In the genomic region with DNA sequence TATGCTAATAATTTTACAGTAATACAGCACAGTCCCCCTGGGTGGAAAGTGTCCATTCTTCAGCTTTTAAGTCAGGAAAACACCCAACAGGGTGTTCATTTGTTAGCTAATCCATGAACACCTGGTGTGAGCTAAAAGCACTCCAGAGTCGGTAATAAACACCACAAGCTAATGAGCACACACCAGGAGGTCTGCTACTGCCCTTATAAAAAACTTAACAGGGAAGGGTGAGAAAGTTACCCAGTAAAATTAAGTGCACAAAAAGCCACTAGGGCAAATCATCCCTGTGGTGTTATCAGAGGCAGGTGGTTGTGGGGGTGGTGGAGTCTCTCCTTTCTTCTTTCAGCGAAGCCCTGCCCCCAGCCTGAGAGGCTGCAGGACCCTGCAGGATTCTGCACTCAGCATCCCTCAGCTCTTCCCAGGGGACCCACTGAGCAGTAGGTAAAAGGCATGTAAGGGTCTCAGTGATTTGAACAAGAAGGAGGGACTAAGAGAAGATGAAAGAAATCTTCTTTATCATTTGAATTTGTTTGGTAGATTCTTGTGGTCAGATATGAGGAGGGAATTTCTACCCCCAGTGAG, we compare ENCODE assay signal across 21 cellular contexts. TPM values are rescaled to one million over a fixed set of nuclear protein-coding genes. Genes with fewer than 3 reads are reported as not detected.
A peak's percentile ranks its signal among the peaks of the same experiment; 100 is the strongest.
DNase-seq lines count a peak whose midpoint lies in the region; ATAC-seq and TF ChIP-seq lines count a peak whose summit lies in the region.
"Had no signal": no experiment of that assay in that cellular context is flagged by ENCODE, and none has a peak within 500 bp of the region (broad histone marks: within the 10 kb centered on the region; RNA-seq: fewer than 3 reads in every experiment).

No MANE protein-coding gene starts in this region.

- TF ChIP-seq EP300 in neural cell (conservative IDR thresholded peaks at IDR 0.05; ENCODE audit: poor library complexity, severe bottlenecking), result no peak

- H4K20me1 ChIP-seq in neural cell (ENCODE audit: insufficient read depth), result no peaks in the 10 kb centered on the region
- H4K20me1 ChIP-seq in osteoblast (ENCODE audit: insufficient read depth, low read length), result no peaks in the 10 kb centered on the region

- no peaks in the 10 kb centered on the region for H3K36me3 ChIP-seq in H7 (replicated peaks; ENCODE audit: control insufficient read depth, insufficient read depth, low read length)
- H3K36me3 ChIP-seq in neural cell (ENCODE audit: insufficient read depth, low read length), result no peaks in the 10 kb centered on the region
- no peaks in the 10 kb centered on the region for H3K36me3 ChIP-seq in body of pancreas (replicated peaks in 1 of 2; ENCODE audit: insufficient read depth in 1 of 2, low read depth in 2 of 2)
- H3K36me3 ChIP-seq in osteoblast (ENCODE audit: insufficient read depth, low read length), result peaks cover 26% of the 10 kb centered on the region

- H3K27ac Mint-ChIP-seq in T-helper 17 cell, result no peak overlapping the region
- H3K27ac Mint-ChIP-seq: activated naive CD4-positive, alpha-beta T cell treated with anti-CD3 and anti-CD28 coated beads, Interleukin-2, amount 50 U/mL, for 24 hours; CD8-positive, alpha-beta T cell; dendritic cell treated with granulocyte-macrophage colony-stimulating factor and Interleukin-4, amounts not matched to agents 40 ng/mL and 50 ng/mL, for 4 days had no signal

- H3K4me2 ChIP-seq in neural cell (ENCODE audit: low read length), result no peak overlapping the region
- no peak overlapping the region for H3K4me2 ChIP-seq in osteoblast (ENCODE audit: insufficient read depth, low read length)
- H3K4me2 ChIP-seq: PC-9 had no signal

- H3F3A ChIP-seq in neural cell (ENCODE audit: insufficient read depth, low read length, poor library complexity, severe bottlenecking), result no peaks in the 10 kb centered on the region

- H3K79me2 ChIP-seq in neural cell (replicated peaks; ENCODE audit: insufficient read depth, low read length) (no peaks in the 10 kb centered on the region), osteoblast (ENCODE audit: insufficient read depth, low read length) (peaks cover 99% of the 10 kb centered on the region)

- H3K9me2 ChIP-seq in neural cell (ENCODE audit: insufficient read depth, low read length), result no peaks in the 10 kb centered on the region

- no peak overlapping the region for H3K9ac ChIP-seq in neural cell (ENCODE audit: low read length)

- no peak overlapping the region for H3K4me3 Mint-ChIP-seq in T-helper 17 cell
- H3K4me3 Mint-ChIP-seq: activated naive CD4-positive, alpha-beta T cell treated with anti-CD3 and anti-CD28 coated beads, Interleukin-2, amount 50 U/mL, for 24 hours; CD8-positive, alpha-beta T cell; dendritic cell treated with granulocyte-macrophage colony-stimulating factor and Interleukin-4, amounts not matched to agents 40 ng/mL and 50 ng/mL, for 4 days had no signal

- intact Hi-C loops in body of pancreas (cut with DNase I), result no loop called here

- H3K9me3 ChIP-seq in neural cell (ENCODE audit: low read length), result no peaks in the 10 kb centered on the region
- no peaks in the 10 kb centered on the region for H3K9me3 ChIP-seq in T-helper 17 cell (ENCODE audit: control insufficient read depth, low read length, poor library complexity, severe bottlenecking)
- H3K9me3 ChIP-seq in body of pancreas, result no peaks in the 10 kb centered on the region
- no peaks in the 10 kb centered on the region for H3K9me3 ChIP-seq in osteoblast (ENCODE audit: low read depth, low read length)

- H3K4me3 ChIP-seq in H7 (ENCODE audit: insufficient read depth, low read depth, low read length), result no peak overlapping the region
- no peak overlapping the region for H3K4me3 ChIP-seq in neural cell (ENCODE audit: low read length)
- no peak overlapping the region for H3K4me3 ChIP-seq in body of pancreas
- no peak overlapping the region for H3K4me3 ChIP-seq in osteoblast (ENCODE audit: insufficient read depth, low read length)
- H3K4me3 ChIP-seq: PC-9 had no signal

- no peaks in the 10 kb centered on the region for H3K4me1 Mint-ChIP-seq in T-helper 17 cell
- H3K4me1 Mint-ChIP-seq: activated naive CD4-positive, alpha-beta T cell treated with anti-CD3 and anti-CD28 coated beads, Interleukin-2, amount 50 U/mL, for 24 hours had no signal

- H2AFZ ChIP-seq in neural cell (ENCODE audit: low read depth, low read length) (no peak overlapping the region), osteoblast (ENCODE audit: low read length) (no peak overlapping the region)
- H2AFZ ChIP-seq: PC-9 had no signal

- no peak for TF ChIP-seq POLR2A in body of pancreas (IDR thresholded peaks at IDR 0.05)

- no peaks in the 10 kb centered on the region for H3K27me3 ChIP-seq in H7 (ENCODE audit: control insufficient read depth, insufficient read depth, low read length)
- H3K27me3 ChIP-seq in neural cell (ENCODE audit: insufficient read depth, low read depth, low read length), result no peaks in the 10 kb centered on the region
- H3K27me3 ChIP-seq in body of pancreas, result no peaks in the 10 kb centered on the region
- H3K27me3 ChIP-seq in osteoblast (ENCODE audit: insufficient read depth, low read length), result no peaks in the 10 kb centered on the region

- H3K27ac ChIP-seq in neural cell (ENCODE audit: low read length) (no peak overlapping the region), body of pancreas (no peak overlapping the region), osteoblast (ENCODE audit: low read depth, low read length) (no peak overlapping the region)
- H3K27ac ChIP-seq: PC-9 had no signal

- TF ChIP-seq RAD21 in neural cell (conservative IDR thresholded peaks at IDR 0.05), result no peak

- 26 to 50% methylated on average over 2 of the region's 2 CpGs for WGBS in body of pancreas, 2 donors

- TF ChIP-seq CTCF in neural cell (IDR thresholded peaks at IDR 0.05; ENCODE audit: poor library complexity, severe bottlenecking), result no peak
- no peak for TF ChIP-seq CTCF in body of pancreas (IDR thresholded peaks at IDR 0.05)
- no peak for TF ChIP-seq CTCF in osteoblast (IDR thresholded peaks at IDR 0.05; ENCODE audit: extremely low read depth, low read depth, low read length)

- H3K27me3 Mint-ChIP-seq in T-helper 17 cell, result peaks cover 57% of the 10 kb centered on the region

- no peak for ATAC-seq in T-helper 17 cell
- no peak for ATAC-seq in body of pancreas
- ATAC-seq: CD8-positive, alpha-beta T cell; HepG2; left cardiac atrium; stimulated activated naive CD8-positive, alpha-beta T cell treated with anti-CD3 and anti-CD28 coated beads, Interleukin-15, Interleukin-2, amounts not matched to agents 100 U/mL and 50 U/mL, for 24 hours had no signal

- H3K36me3 Mint-ChIP-seq in T-helper 17 cell (ENCODE audit: low read depth), result no peaks in the 10 kb centered on the region
- H3K36me3 Mint-ChIP-seq: activated naive CD4-positive, alpha-beta T cell treated with anti-CD3 and anti-CD28 coated beads, Interleukin-2, amount 50 U/mL, for 24 hours; CD8-positive, alpha-beta T cell had no signal

- H3K4me1 ChIP-seq in body of pancreas, result no peaks in the 10 kb centered on the region
- H3K4me1 ChIP-seq in osteoblast (ENCODE audit: insufficient read depth, low read length), result peaks cover 3% of the 10 kb centered on the region

- DNase-seq in H7 (peak; percentile 62), NCI-H128 (lab: John Stamatoyannopoulos, UW; ENCODE audit: unreplicated experiment) (peak; percentile 52), NCI-H2171 (lab: John Stamatoyannopoulos, UW) (peak; percentile 98), T-helper 17 cell (no peak), body of pancreas (no peak), osteoblast (ENCODE audit: insufficient read length, low spot score, missing footprints) (no peak)
- DNase-seq: activated T-cell treated with anti-CD3 and anti-CD28 coated beads, Interleukin-2, amount 50 U/mL, for 48 hours; aorta; caudate nucleus; CD8-positive, alpha-beta T cell; DMS79 treated with DMSO at 0.1 percent for 48 hours; left cardiac atrium; mesenchymal stem cell; NCI-H1436 treated with DMSO at 0.1 percent for 48 hours; PC-9; stimulated activated CD4-positive, alpha-beta T cell treated with anti-CD3 and anti-CD28 coated beads, Interleukin-4, amount 100 ng/mL, for 24 hours; stimulated activated naive CD8-positive, alpha-beta T cell treated with anti-CD3 and anti-CD28 coated beads, Interleukin-15, Interleukin-2, amounts not matched to agents 100 U/mL and 50 U/mL, for 24 hours had no signal

TF ChIP-seq in neural cell, 6 proteins besides CTCF, POLR2A, EP300 and RAD21:
- TF ChIP-seq REST (IDR thresholded peaks at IDR 0.05; ENCODE audit: borderline replicate concordance), result peak; percentile 26
- TF ChIP-seq EZH2 (IDR thresholded peaks at IDR 0.05; ENCODE audit: borderline replicate concordance, insufficient read depth, low read length, poor library complexity, severe bottlenecking), result no peak
- peak; percentile 31 for TF ChIP-seq POLR2AphosphoS5 (IDR thresholded peaks at IDR 0.05)
- no peak for TF ChIP-seq SMC3 (conservative IDR thresholded peaks at IDR 0.05; ENCODE audit: poor library complexity)
TF ChIP-seq in neural cell: peak in this region for 2.

RNA-seq across cellular contexts. Expression of gene GDNF, which starts 14.4 kb away (rescaled TPM):
- total RNA-seq in H7 (2014; rRNA removed; shearing (Covaris generic)), result 1.00 and 1.6 TPM in 2 replicates
- not detected in 2 replicates for polyA plus RNA-seq in neural cell
- polyA minus RNA-seq in neural cell, result 0.24 TPM in 1 of 2 replicates, not detected in the other
- total RNA-seq in T-helper 17 cell (not detected), body of pancreas (not detected), osteoblast (5.0 and 6.2 TPM in 2 replicates)
- total RNA-seq: CD8-positive, alpha-beta T cell had no signal
- polyA plus RNA-seq: aorta had no signal

Comparison
In these comparisons a context has a peak if more than half of its experiments do, and no peak if none do; other contexts are left out.
1. DNase-seq: peak in H7 (single experiment), NCI-H128 (single experiment) and NCI-H2171 (single experiment); none in T-helper 17 cell (0 of 3), body of pancreas (0 of 4) and osteoblast (single experiment).